Comparison of ENCODE assay signal across 9 cellular contexts in genomic region chr10:24518981-24519597, GRCh38.
DNase-seq lines count a peak whose midpoint lies in the region; ATAC-seq, FAIRE-seq and TF ChIP-seq lines count a peak whose summit lies in the region.
"Had no signal": no experiment of that assay in that cellular context is flagged by ENCODE, and none has a peak within 500 bp of the region (broad histone marks: within the 10 kb centered on the region; RNA-seq: fewer than 3 reads in every experiment).

No MANE protein-coding gene starts in this region.

- peak overlapping the region in 1 of 8 donors; percentile 83 for H3K27ac Mint-ChIP-seq in CD8-positive, alpha-beta memory T cell
- H3K27ac Mint-ChIP-seq: activated B cell treated with CpG ODN at 0.5 μM for 24 hours had no signal

- WGBS in heart right ventricle, 2 donors, result 24% methylated on average over 15 of the region's 15 CpGs

- H3K27ac ChIP-seq in CD8-positive, alpha-beta memory T cell (ENCODE audit: low read depth, low read length), result no peak overlapping the region
- no peak overlapping the region for H3K27ac ChIP-seq in OCI-LY7 (ENCODE audit: low read depth, low read length, poor library complexity, severe bottlenecking)
- H3K27ac ChIP-seq in heart right ventricle, result peak overlapping the region in 2 of 10 donors; percentile 2 to 10

- no peak overlapping the region for H2AFZ ChIP-seq in OCI-LY7 (ENCODE audit: low read length)

- H4K20me1 ChIP-seq in OCI-LY7 (ENCODE audit: insufficient read depth, low read length), result no peaks in the 10 kb centered on the region

- peak in 2 of 5 donors; percentile 5 to 6 for DNase-seq in CD8-positive, alpha-beta memory T cell
- DNase-seq in H54 (ENCODE audit: insufficient read length, low spot score) (peak; percentile 56), OCI-LY7 (ENCODE audit: low spot score) (peak; percentile 3), amniotic epithelial cell (ENCODE audit: low read depth) (peak; percentile 59), heart right ventricle (peak; percentile 18 to 75), putamen (ENCODE audit: low spot score) (peak; percentile 67)
- DNase-seq: activated B cell treated with CpG ODN at 0.5 μM for 24 hours had no signal

- POLR2A ChIA-PET in CD8-positive, alpha-beta memory T cell (lab: Charles Lee), result no interaction called here
- POLR2A ChIA-PET in OCI-LY7 (lab: Charles Lee), result no interaction called here

- H3K9me2 ChIP-seq in OCI-LY7 (ENCODE audit: insufficient read depth, low read length), result no peaks in the 10 kb centered on the region

- peaks cover 12 to 15% (median 14%) of the 10 kb centered on the region in 3 donors for H3K4me1 Mint-ChIP-seq in CD8-positive, alpha-beta memory T cell
- H3K4me1 Mint-ChIP-seq: activated B cell treated with CpG ODN at 0.5 μM for 24 hours had no signal

- peak overlapping the region; percentile 2 to 76 (median 65) for H3K4me3 Mint-ChIP-seq in CD8-positive, alpha-beta memory T cell
- H3K4me3 Mint-ChIP-seq: activated B cell treated with CpG ODN at 0.5 μM for 24 hours had no signal

- ATAC-seq in heart right ventricle (peak; percentile 21 to 77 (median 68)), GM21717 (IDR thresholded peaks at IDR 0.05; ENCODE audit: unreplicated experiment) (no peak), GM18519 (IDR thresholded peaks at IDR 0.05; ENCODE audit: low FRiP score, unreplicated experiment) (no peak)

- H3K36me3 ChIP-seq in CD8-positive, alpha-beta memory T cell (ENCODE audit: insufficient read depth, low read length), result no peaks in the 10 kb centered on the region
- no peaks in the 10 kb centered on the region for H3K36me3 ChIP-seq in OCI-LY7 (ENCODE audit: insufficient read depth, low read length)
- peaks cover 0 to 94% (median 31%) of the 10 kb centered on the region in 9 donors for H3K36me3 ChIP-seq in heart right ventricle

- peaks cover 9 to 15% of the 10 kb centered on the region in 2 donors for H3K27me3 Mint-ChIP-seq in CD8-positive, alpha-beta memory T cell

- CTCF ChIA-PET in CD8-positive, alpha-beta memory T cell (lab: Charles Lee), result interaction anchor here (0.8 to 2.6 kb wide), 3 partner anchors 10 to 15 kb away, joined by 3 to 6 read pairs (median 3); no protein-coding TSS in a partner anchor
- CTCF ChIA-PET in OCI-LY7 (lab: Charles Lee; ENCODE audit: unreplicated experiment), result interaction anchor here (0.5 kb wide), 1 partner anchor 14 kb away, joined by 3 read pairs; no protein-coding TSS in a partner anchor

- intact Hi-C loops in OCI-LY7 (cut with micrococcal nuclease; ENCODE audit: unreplicated experiment), result no loop called here
- intact Hi-C loops in heart right ventricle (cut with DNase I), result loop anchor here in 9 of 10 donors (2.0 to 10.0 kb wide), 10 partner anchors 124 to 527 kb away; partner anchors contain the start of gene KIAA1217 (in 1 of the 9)

- FAIRE-seq in H54 (lab: Jason Lieb, UNC), result no peak

- no peaks in the 10 kb centered on the region for H3K36me3 Mint-ChIP-seq in CD8-positive, alpha-beta memory T cell

- H3K9me3 ChIP-seq in CD8-positive, alpha-beta memory T cell (ENCODE audit: low read length), result no peaks in the 10 kb centered on the region
- no peaks in the 10 kb centered on the region for H3K9me3 ChIP-seq in OCI-LY7 (ENCODE audit: low read length)
- no peaks in the 10 kb centered on the region for H3K9me3 ChIP-seq in heart right ventricle

- no peak for TF ChIP-seq POLR2A in H54 (IDR thresholded peaks at IDR 0.05; ENCODE audit: low read depth, low read length)

- no TSS peak for BruUV-seq in OCI-LY7 (replicated peaks; lab: Mats Ljungman, UMichigan)

- no peak overlapping the region for H3K4me2 ChIP-seq in OCI-LY7 (ENCODE audit: low read length)

- no peaks in the 10 kb centered on the region for H3K9me3 Mint-ChIP-seq in CD8-positive, alpha-beta memory T cell
- H3K9me3 Mint-ChIP-seq: activated B cell treated with CpG ODN at 0.5 μM for 24 hours had no signal

- TF ChIP-seq CTCF in OCI-LY7 (conservative IDR thresholded peaks at IDR 0.05; ENCODE audit: low read length), result peak; percentile 82
- peak; percentile 69 to 85 (median 75) for TF ChIP-seq CTCF in heart right ventricle (IDR thresholded peaks at IDR 0.05)

- no peaks in the 10 kb centered on the region for H3K27me3 ChIP-seq in CD8-positive, alpha-beta memory T cell (ENCODE audit: insufficient read depth, low read length, poor library complexity, severe bottlenecking)
- no peaks in the 10 kb centered on the region for H3K27me3 ChIP-seq in heart right ventricle

- peak overlapping the region; percentile 28 for H3K4me3 ChIP-seq in CD8-positive, alpha-beta memory T cell (ENCODE audit: low read length)
- H3K4me3 ChIP-seq in OCI-LY7 (ENCODE audit: low read depth, low read length, poor library complexity, severe bottlenecking) (no peak overlapping the region), heart right ventricle (no peak overlapping the region)

- H3K4me1 ChIP-seq in CD8-positive, alpha-beta memory T cell (ENCODE audit: insufficient read depth, low read length), result no peaks in the 10 kb centered on the region
- H3K4me1 ChIP-seq in OCI-LY7 (ENCODE audit: insufficient read depth, low read length, poor library complexity, severe bottlenecking) (no peaks in the 10 kb centered on the region), heart right ventricle (peaks cover 0 to 11% (median 6%) of the 10 kb centered on the region in 9 donors)

- no peaks in the 10 kb centered on the region for H3K79me2 ChIP-seq in OCI-LY7 (ENCODE audit: insufficient read depth, low read depth, low read length)

Comparison
In these comparisons a context has a peak if more than half of its experiments do, and no peak if none do; other contexts are left out.
1. ATAC-seq: peak in heart right ventricle (8 of 8); none in GM21717 (single experiment) and GM18519 (single experiment).